15 cellular contexts compared by ENCODE assay signal in the genomic region with DNA sequence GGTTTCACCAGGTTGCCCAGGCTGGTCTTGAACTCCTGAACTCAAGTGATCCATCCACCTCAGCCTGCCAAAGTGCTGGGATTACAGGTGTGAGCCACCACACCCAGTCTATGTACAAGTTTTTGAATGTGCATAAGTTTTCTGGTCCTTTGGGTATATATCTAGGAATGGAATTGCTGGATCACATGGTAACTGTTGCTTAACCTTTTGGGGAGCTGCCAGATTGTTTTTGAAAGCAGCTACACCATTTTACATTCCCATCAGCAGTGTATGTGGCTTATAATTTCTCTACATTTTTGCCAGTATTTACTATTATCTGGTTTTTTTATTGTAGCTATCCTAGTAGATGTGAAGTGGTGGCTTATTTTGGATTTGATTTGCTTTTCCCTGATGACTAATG.
"Had no signal": no experiment of that assay in that cellular context is flagged by ENCODE, and none has a peak within 500 bp of the region (broad histone marks: within the 10 kb centered on the region; RNA-seq: fewer than 3 reads in every experiment).

No MANE protein-coding gene starts in this region.

- H3K9me3 ChIP-seq: esophagus squamous epithelium, ovary, sigmoid colon, stomach, testis had no signal

- H3K27me3 ChIP-seq: esophagus squamous epithelium, ovary, sigmoid colon, stomach, testis had no signal

- DNase-seq: activated CD4-positive, alpha-beta T cell treated with anti-CD3 and anti-CD28 coated beads, Interleukin-2, amount 50 U/mL, for 48 hours; activated naive CD4-positive, alpha-beta T cell treated with anti-CD3 and anti-CD28 coated beads, Interleukin-2, amount 10 ng/mL, durations not matched to agents 7 days and 5 days; central memory CD4-positive, alpha-beta T cell; cortex of kidney; effector CD4-positive, alpha-beta T cell; esophagus squamous epithelium; islet precursor cell; naive B cell; ovary; sigmoid colon; stimulated activated CD4-positive, alpha-beta T cell treated with anti-CD3 and anti-CD28 coated beads, Interleukin-1b, Interleukin-23, amount 100 ng/mL, for 48 hours; stomach; testis had no signal

- H3K4me1 ChIP-seq: testis had no signal

- H3K4me3 ChIP-seq: esophagus squamous epithelium, ovary, sigmoid colon, stomach, testis had no signal

- H3K36me3 ChIP-seq: esophagus squamous epithelium, ovary, sigmoid colon, stomach had no signal

- ATAC-seq: left lobe of liver had no signal

- H3K27ac ChIP-seq: esophagus squamous epithelium, ovary, sigmoid colon, stomach, testis, VCaP had no signal
